ENCODE assay signal across 1 cellular context in genomic region chrX:101485212-101486064, GRCh38.
TF ChIP-seq lines count a peak whose summit lies in the region.

TSS of gene ARMCX4 (plus strand) at chrX:101485456. CDS start at chrX:101488590, 3,134 bp downstream.

TF ChIP-seq in SK-N-SH, 30 proteins besides CTCF, POLR2A, EP300 and RAD21 (continued from another document):
- no peak for TF ChIP-seq GABPA (IDR thresholded peaks at IDR 0.05; ENCODE audit: low read depth)
- peak; percentile 21; the same call in 1 of the 2 replicates for TF ChIP-seq TCF12 (IDR thresholded peaks at IDR 0.05)
- peak; percentile 59 for TF ChIP-seq GATA2 (CRISPR knock-in tag; IDR thresholded peaks at IDR 0.05)
- TF ChIP-seq, protein P1, sequence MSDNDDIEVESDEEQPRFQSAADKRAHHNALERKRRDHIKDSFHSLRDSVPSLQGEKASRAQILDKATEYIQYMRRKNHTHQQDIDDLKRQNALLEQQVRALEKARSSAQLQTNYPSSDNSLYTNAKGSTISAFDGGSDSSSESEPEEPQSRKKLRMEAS (IDR thresholded peaks at IDR 0.05; ENCODE audit: low read depth): 0 out of 2 replicates have a peak, but pooled peaks have one; percentile 11
- TF ChIP-seq CHD2 (IDR thresholded peaks at IDR 0.05; ENCODE audit: low read length, partially characterized antibody): no peak
- TF ChIP-seq, protein P2, sequence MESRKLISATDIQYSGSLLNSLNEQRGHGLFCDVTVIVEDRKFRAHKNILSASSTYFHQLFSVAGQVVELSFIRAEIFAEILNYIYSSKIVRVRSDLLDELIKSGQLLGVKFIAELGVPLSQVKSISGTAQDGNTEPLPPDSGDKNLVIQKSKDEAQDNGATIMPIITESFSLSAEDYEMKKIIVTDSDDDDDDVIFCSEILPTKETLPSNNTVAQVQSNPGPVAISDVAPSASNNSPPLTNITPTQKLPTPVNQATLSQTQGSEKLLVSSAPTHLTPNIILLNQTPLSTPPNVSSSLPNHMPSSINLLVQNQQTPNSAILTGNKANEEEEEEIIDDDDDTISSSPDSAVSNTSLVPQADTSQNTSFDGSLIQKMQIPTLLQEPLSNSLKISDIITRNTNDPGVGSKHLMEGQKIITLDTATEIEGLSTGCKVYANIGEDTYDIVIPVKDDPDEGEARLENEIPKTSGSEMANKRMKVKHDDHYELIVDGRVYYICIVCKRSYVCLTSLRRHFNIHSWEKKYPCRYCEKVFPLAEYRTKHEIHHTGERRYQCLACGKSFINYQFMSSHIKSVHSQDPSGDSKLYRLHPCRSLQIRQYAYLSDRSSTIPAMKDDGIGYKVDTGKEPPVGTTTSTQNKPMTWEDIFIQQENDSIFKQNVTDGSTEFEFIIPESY (IDR thresholded peaks at IDR 0.05; ENCODE audit: borderline replicate concordance, low read depth): no peak
- TF ChIP-seq YY1 (IDR thresholded peaks at IDR 0.05; ENCODE audit: low read depth): no peak
- no peak for TF ChIP-seq MEF2A (IDR thresholded peaks at IDR 0.05; ENCODE audit: borderline replicate concordance, low read depth)
- TF ChIP-seq TEAD4 (IDR thresholded peaks at IDR 0.05; ENCODE audit: borderline replicate concordance, insufficient read depth): no peak
- TF ChIP-seq, protein P3, sequence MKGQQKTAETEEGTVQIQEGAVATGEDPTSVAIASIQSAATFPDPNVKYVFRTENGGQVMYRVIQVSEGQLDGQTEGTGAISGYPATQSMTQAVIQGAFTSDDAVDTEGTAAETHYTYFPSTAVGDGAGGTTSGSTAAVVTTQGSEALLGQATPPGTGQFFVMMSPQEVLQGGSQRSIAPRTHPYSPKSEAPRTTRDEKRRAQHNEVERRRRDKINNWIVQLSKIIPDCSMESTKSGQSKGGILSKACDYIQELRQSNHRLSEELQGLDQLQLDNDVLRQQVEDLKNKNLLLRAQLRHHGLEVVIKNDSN (IDR thresholded peaks at IDR 0.05; ENCODE audit: borderline replicate concordance, low read depth): peak; percentile 89
